ENCODE assay signal across 23 cellular contexts in the genomic region with DNA sequence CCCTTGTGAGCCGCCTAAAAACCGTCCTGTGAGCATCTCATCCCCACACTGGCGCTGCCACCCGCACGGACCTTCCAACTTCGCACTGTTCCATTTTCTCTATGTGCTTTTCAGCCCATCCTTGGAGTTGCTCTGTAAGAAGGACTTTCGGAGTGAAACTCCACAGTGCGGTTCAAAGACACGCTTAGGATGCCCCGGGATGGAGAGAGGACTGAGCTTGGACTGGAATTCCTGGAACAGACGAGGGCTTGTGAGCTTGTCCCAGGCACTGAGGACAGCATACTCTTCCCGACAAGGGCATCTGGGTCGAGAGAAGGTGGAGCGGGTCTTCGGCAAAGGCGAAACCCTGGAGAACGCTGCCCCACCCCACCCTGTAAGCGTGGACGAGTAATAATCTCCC.
DNase-seq lines count a peak whose midpoint lies in the region; TF ChIP-seq lines count a peak whose summit lies in the region.
"Had no signal": no experiment of that assay in that cellular context is flagged by ENCODE, and none has a peak within 500 bp of the region (broad histone marks: within the 10 kb centered on the region; RNA-seq: fewer than 3 reads in every experiment).

No MANE protein-coding gene starts in this region.

- H3K4me1 ChIP-seq in ACC112 (ENCODE audit: control insufficient read depth, insufficient read depth, low read length, unreplicated experiment) (no peaks in the 10 kb centered on the region), neuronal stem cell (ENCODE audit: control insufficient read depth in 2 of 2, insufficient read depth in 1 of 2, low read depth in 1 of 2, low read length in 2 of 2) (peaks cover 2 to 10% of the 10 kb centered on the region in 2 donors)
- H3K4me1 ChIP-seq: parathyroid adenoma had no signal

- H3K4me2 ChIP-seq in neuronal stem cell (ENCODE audit: insufficient read depth, low read length, poor library complexity, severe bottlenecking) = no peak overlapping the region

- peak overlapping the region; percentile 89 for H4K8ac ChIP-seq in neuronal stem cell (ENCODE audit: low read depth, low read length)

- H2BK15ac ChIP-seq in neuronal stem cell (ENCODE audit: low read length) = no peak overlapping the region

- DNase-seq in M059J (ENCODE audit: low read depth) (peak; percentile 67), dorsolateral prefrontal cortex (no peak), neuronal stem cell (ENCODE audit: low spot score) (no peak), NAMALWA (ENCODE audit: low spot score) (no peak), DMS114 treated with DMSO at 0.1 percent for 48 hours (lab: John Stamatoyannopoulos, UW; ENCODE audit: unreplicated experiment) (no peak), NCI-H1105 treated with DMSO at 0.1 percent for 48 hours (lab: John Stamatoyannopoulos, UW) (no peak)
- DNase-seq in activated effector memory CD4-positive, alpha-beta T cell treated with anti-CD3 and anti-CD28 coated beads, Interleukin-2, amount 50 U/mL, for 16 hours = no peak
- DNase-seq: activated CD4-positive, alpha-beta T cell treated with anti-CD3 and anti-CD28 coated beads for 4 hours; activated naive CD4-positive, alpha-beta T cell treated with anti-CD3 and anti-CD28 coated beads for 36 hours; activated T-cell treated with anti-CD3 and anti-CD28 coated beads, Interleukin-2, amount 50 U/mL, for 48 hours; AML-193; DMS53; effector CD4-positive, alpha-beta T cell; gastrocnemius medialis; hippocampal formation; NCI-H1092 treated with DMSO at 0.1 percent for 48 hours; NCI-H1930; NCI-H526 treated with DMSO at 0.1 percent for 48 hours; RPMI8226; stimulated activated naive CD8-positive, alpha-beta T cell treated with anti-CD3 and anti-CD28 coated beads, Interleukin-15, amount 100 ng/mL, for 72 hours; transverse colon had no signal

- peaks cover 98% of the 10 kb centered on the region for H3K27me3 ChIP-seq in ACC112 (ENCODE audit: insufficient read depth, low read length)
- peaks cover 0 to 13% (median 0%) of the 10 kb centered on the region in 45 donors for H3K27me3 ChIP-seq in dorsolateral prefrontal cortex
- peaks cover 42 to 100% (median 56%) of the 10 kb centered on the region in 3 experiments for H3K27me3 ChIP-seq in neuronal stem cell (ENCODE audit: control insufficient read depth in 3 of 3, insufficient read depth in 3 of 3, low read depth in 1 of 3, low read length in 3 of 3)

- no peak overlapping the region for H2AFZ ChIP-seq in ACC112 (ENCODE audit: low read length, unreplicated experiment)
- no peak overlapping the region for H2AFZ ChIP-seq in neuronal stem cell (ENCODE audit: low read length)
- H2AFZ ChIP-seq: parathyroid adenoma had no signal

- H3K36me3 ChIP-seq in ACC112 (ENCODE audit: insufficient read depth, low read length) (no peaks in the 10 kb centered on the region), neuronal stem cell (replicated peaks in 1 of 2; ENCODE audit: control insufficient read depth in 2 of 2, insufficient read depth in 2 of 2, low read length in 2 of 2) (no peaks in the 10 kb centered on the region)
- H3K36me3 ChIP-seq: gastrocnemius medialis, transverse colon had no signal

- intact Hi-C loops in dorsolateral prefrontal cortex (cut with DNase I) = loop anchor here in 1 of 2 donors (10.0 kb wide), 2 partner anchors 1150 to 1280 kb away; partner anchors contain the start of gene CCNH

- H3K79me2 ChIP-seq in ACC112 (ENCODE audit: control insufficient read depth, insufficient read depth, low read length, unreplicated experiment) = no peaks in the 10 kb centered on the region
- H3K79me2 ChIP-seq: parathyroid adenoma had no signal

- H3K4me3 ChIP-seq in ACC112 (ENCODE audit: low read depth, low read length) (peak overlapping the region; percentile 36; the same call in 1 of the 2 replicates), dorsolateral prefrontal cortex (peak overlapping the region; percentile 18 to 93 (median 65)), neuronal stem cell (ENCODE audit: low read length in 2 of 2) (no peak overlapping the region)
- H3K4me3 ChIP-seq: transverse colon had no signal

- no peak overlapping the region for H2BK5ac ChIP-seq in neuronal stem cell (ENCODE audit: low read length)

- H3K27ac ChIP-seq in ACC112 (ENCODE audit: low read depth, low read length) = no peak overlapping the region
- peak overlapping the region in 56 of 59 donors; percentile 11 to 100 (median 99) for H3K27ac ChIP-seq in dorsolateral prefrontal cortex
- H3K27ac ChIP-seq in neuronal stem cell (replicated peaks; ENCODE audit: low read length) = no peak overlapping the region
- H3K27ac ChIP-seq: gastrocnemius medialis, parathyroid adenoma, transverse colon had no signal

- H2BK12ac ChIP-seq in neuronal stem cell (ENCODE audit: low read length) = no peak overlapping the region

- no peak overlapping the region for H3K14ac ChIP-seq in neuronal stem cell (ENCODE audit: low read length)

- H3K9ac ChIP-seq in neuronal stem cell (ENCODE audit: low read depth, low read length, poor library complexity) = no peak overlapping the region
- H3K9ac ChIP-seq: parathyroid adenoma had no signal

- no peaks in the 10 kb centered on the region for H3K79me1 ChIP-seq in neuronal stem cell (ENCODE audit: low read depth, low read length)

- no peak overlapping the region for H2BK120ac ChIP-seq in neuronal stem cell (ENCODE audit: low read depth, low read length)

- peaks cover 3 to 4% of the 10 kb centered on the region in 2 donors for H3K9me3 ChIP-seq in neuronal stem cell (replicated peaks in 1 of 2; ENCODE audit: control insufficient read depth in 2 of 2, insufficient read depth in 1 of 2, low read depth in 1 of 2, low read length in 2 of 2)
- H3K9me3 ChIP-seq: gastrocnemius medialis, transverse colon had no signal

- H2AK5ac ChIP-seq in neuronal stem cell (ENCODE audit: low read depth, low read length) = no peak overlapping the region

- no peak overlapping the region for H3K23ac ChIP-seq in neuronal stem cell (ENCODE audit: low read depth, low read length, poor library complexity)

- H3K4ac ChIP-seq in neuronal stem cell (ENCODE audit: low read length) = no peak overlapping the region

- no CpG with 5 or more reads among the region's 19 CpGs for WGBS in neuronal stem cell (ENCODE audit: extremely low coverage in 2 of 2, insufficient read length in 2 of 2, insufficient replicate concordance in 1 of 2), 2 donors

- TF ChIP-seq CTCF in dorsolateral prefrontal cortex (IDR thresholded peaks at IDR 0.05 in 54 of 56, conservative IDR thresholded peaks at IDR 0.05 in 2 of 56; ENCODE audit: low read depth in 1 of 56, partially characterized antibody in 56 of 56) = no peak

- peak overlapping the region; percentile 72 for H3K18ac ChIP-seq in neuronal stem cell (ENCODE audit: low read length)

- H4K91ac ChIP-seq in neuronal stem cell (ENCODE audit: low read depth, low read length, poor library complexity) = no peak overlapping the region

Comparison
In these comparisons a context has a peak if more than half of its experiments do, and no peak if none do; other contexts are left out.
1. H3K27ac ChIP-seq: peak in dorsolateral prefrontal cortex (56 of 59); none in ACC112 (single experiment) and neuronal stem cell (single experiment).
2. H3K4me3 ChIP-seq: peak in ACC112 (single experiment) and dorsolateral prefrontal cortex (59 of 59); none in neuronal stem cell (0 of 2).